ENCODE assay signal across 9 cellular contexts in genomic region chrX:10633722-10634121, GRCh38. TPM values are rescaled to one million over a fixed set of nuclear protein-coding genes. Genes with fewer than 3 reads are reported as not detected.
A peak's percentile ranks its signal among the peaks of the same experiment; 100 is the strongest.
DNase-seq lines count a peak whose midpoint lies in the region; ATAC-seq and TF ChIP-seq lines count a peak whose summit lies in the region.
"Had no signal": no experiment of that assay in that cellular context is flagged by ENCODE, and none has a peak within 500 bp of the region (broad histone marks: within the 10 kb centered on the region; RNA-seq: fewer than 3 reads in every experiment).

No MANE protein-coding gene starts in this region.

- H3K36me3 ChIP-seq in mesodermal cell (ENCODE audit: control insufficient read depth, insufficient read depth, low read length), result no peaks in the 10 kb centered on the region

- peaks cover 12% of the 10 kb centered on the region for H3K4me1 ChIP-seq in mesodermal cell (ENCODE audit: control insufficient read depth, insufficient read depth, low read length, poor library complexity, severe bottlenecking)

- ATAC-seq in GM21360 (IDR thresholded peaks at IDR 0.05; ENCODE audit: unreplicated experiment) (no peak), GM18907 (IDR thresholded peaks at IDR 0.05; ENCODE audit: unreplicated experiment) (no peak), GM18861 (IDR thresholded peaks at IDR 0.05; ENCODE audit: unreplicated experiment) (no peak), GM18870 (IDR thresholded peaks at IDR 0.05; ENCODE audit: unreplicated experiment) (no peak)

- no peaks in the 10 kb centered on the region for H3K9me3 ChIP-seq in mesodermal cell (ENCODE audit: control insufficient read depth, low read length)

- H3K27ac ChIP-seq in mesodermal cell (ENCODE audit: low read depth, low read length, severe bottlenecking), result peak overlapping the region; percentile 91

- no peak overlapping the region for H3K4me3 ChIP-seq in cardiac fibroblast (replicated peaks in 1 of 2; ENCODE audit: low read depth in 2 of 2, low read length in 2 of 2)
- H3K4me3 ChIP-seq in mesodermal cell (ENCODE audit: extremely low read depth, insufficient read depth, low read length, poor library complexity, severe bottlenecking), result no peak overlapping the region

- TF ChIP-seq CTCF in cardiac fibroblast (IDR thresholded peaks at IDR 0.05; ENCODE audit: low read depth, low read length), result no peak

- WGBS in mesodermal cell (ENCODE audit: insufficient coverage in 2 of 2), 2 experiments, result no CpG with 5 or more reads among the region's 2 CpGs

- peak; percentile 78 for DNase-seq in COLO829 (ENCODE audit: low spot score)
- peak; percentile 78 for DNase-seq in NCI-H2107 treated with DMSO at 0.1 percent for 48 hours (lab: John Stamatoyannopoulos, UW; ENCODE audit: unreplicated experiment)
- peak; percentile 78 to 91 for DNase-seq in cardiac fibroblast (ENCODE audit: low read depth in 2 of 2)
- DNase-seq: NCI-H1048 had no signal

RNA-seq across cellular contexts. Expression of gene MID1, which starts 13.3 kb away (rescaled TPM):
- 24.8 TPM for polyA plus RNA-seq in mesodermal cell (2013, experiment 1 of 2)
- 30.9 TPM for polyA plus RNA-seq in mesodermal cell (2013, experiment 2 of 2)
